Comparison of ENCODE assay signal across 10 cellular contexts in genomic region chr17:67243284-67243683, GRCh38. TPM values are rescaled to one million over a fixed set of nuclear protein-coding genes. Genes with fewer than 3 reads are reported as not detected.
A peak's percentile ranks its signal among the peaks of the same experiment; 100 is the strongest.
DNase-seq lines count a peak whose midpoint lies in the region; ATAC-seq and TF ChIP-seq lines count a peak whose summit lies in the region.
"Had no signal": no experiment of that assay in that cellular context is flagged by ENCODE, and none has a peak within 500 bp of the region (broad histone marks: within the 10 kb centered on the region; RNA-seq: fewer than 3 reads in every experiment).

No MANE protein-coding gene starts in this region.

- peaks cover 8% of the 10 kb centered on the region for H3K36me3 ChIP-seq in GM23248 (ENCODE audit: low read depth)
- peaks cover 32% of the 10 kb centered on the region for H3K36me3 ChIP-seq in OCI-LY7 (ENCODE audit: insufficient read depth, low read length)
- H3K36me3 ChIP-seq in endodermal cell (ENCODE audit: control insufficient read depth, insufficient read depth, low read length) = peaks cover 33% of the 10 kb centered on the region

- peaks cover 4% of the 10 kb centered on the region; the same call in 1 of the 2 replicates for H4K20me1 ChIP-seq in GM23248 (ENCODE audit: insufficient read depth)
- H4K20me1 ChIP-seq in OCI-LY7 (ENCODE audit: insufficient read depth, low read length) = peaks cover 21% of the 10 kb centered on the region

- H2AFZ ChIP-seq in GM23248 = no peak overlapping the region
- no peak overlapping the region for H2AFZ ChIP-seq in OCI-LY7 (ENCODE audit: low read length)

- TF ChIP-seq CTCF in OCI-LY7 (conservative IDR thresholded peaks at IDR 0.05; ENCODE audit: low read length) = no peak
- TF ChIP-seq CTCF in endodermal cell (conservative IDR thresholded peaks at IDR 0.05) = no peak
- TF ChIP-seq CTCF in osteocyte (IDR thresholded peaks at IDR 0.05) = no peak

- H3K4me3 ChIP-seq in GM23248 (peak overlapping the region; percentile 79), OCI-LY7 (ENCODE audit: low read depth, low read length, poor library complexity, severe bottlenecking) (peak overlapping the region; percentile 79), endodermal cell (ENCODE audit: low read length) (peak overlapping the region; percentile 92)

- H3K27ac ChIP-seq in GM23248 = no peak overlapping the region
- H3K27ac ChIP-seq in OCI-LY7 (ENCODE audit: low read depth, low read length, poor library complexity, severe bottlenecking) = no peak overlapping the region
- no peak overlapping the region for H3K27ac ChIP-seq in endodermal cell (ENCODE audit: low read depth, low read length)

- H3K27me3 Mint-ChIP-seq in endodermal cell (ENCODE audit: insufficient read depth) = no peaks in the 10 kb centered on the region
- H3K27me3 Mint-ChIP-seq in osteocyte (ENCODE audit: unreplicated experiment) = no peaks in the 10 kb centered on the region

- peak overlapping the region; percentile 87 for H3K4me3 Mint-ChIP-seq in endodermal cell
- H3K4me3 Mint-ChIP-seq in osteocyte (ENCODE audit: unreplicated experiment) = peak overlapping the region; percentile 90

- in situ Hi-C loops in GM23248 (cut with MboI) = no loop called here

- 76 to 83% methylated on average over 5 of the region's 5 CpGs for WGBS in GM23248 (ENCODE audit: low coverage in 1 of 2, low lambda C conversion rate in 2 of 2, missing lambda C conversion rate in 2 of 2), 2 experiments
- WGBS in endodermal cell (ENCODE audit: insufficient coverage in 1 of 2, insufficient read length in 1 of 2), 2 experiments = 89 to 93% methylated on average over 3 to 5 of the region's 5 CpGs

- peaks cover 39% of the 10 kb centered on the region for H3K36me3 Mint-ChIP-seq in endodermal cell (ENCODE audit: low read depth)
- peaks cover 7% of the 10 kb centered on the region for H3K36me3 Mint-ChIP-seq in osteocyte (ENCODE audit: unreplicated experiment)

- CTCF ChIA-PET in OCI-LY7 (lab: Charles Lee; ENCODE audit: unreplicated experiment) = no interaction called here

- intact Hi-C loops in OCI-LY7 (cut with micrococcal nuclease; ENCODE audit: unreplicated experiment) = no loop called here

- H3K79me2 ChIP-seq in GM23248 (ENCODE audit: insufficient read depth) (peaks cover 65% of the 10 kb centered on the region), OCI-LY7 (ENCODE audit: insufficient read depth, low read depth, low read length) (peaks cover 42% of the 10 kb centered on the region)

- H3K9me3 Mint-ChIP-seq in endodermal cell (no peaks in the 10 kb centered on the region), osteocyte (ENCODE audit: unreplicated experiment) (no peaks in the 10 kb centered on the region)

- DNase-seq in GM23248 (no peak), OCI-LY7 (ENCODE audit: low spot score) (no peak), endodermal cell (no peak), osteocyte (ENCODE audit: extremely low spot score, unreplicated experiment) (no peak), NCI-H2171 (lab: John Stamatoyannopoulos, UW) (no peak)
- DNase-seq: NCI-H146, T-helper 9 cell had no signal

- H3K4me2 ChIP-seq in GM23248 (ENCODE audit: unreplicated experiment) (peak overlapping the region; percentile 80), OCI-LY7 (ENCODE audit: low read length) (peak overlapping the region; percentile 97)

- POLR2A ChIA-PET in OCI-LY7 (lab: Charles Lee) = no interaction called here

- H3K9me3 ChIP-seq in GM23248 (ENCODE audit: low read depth) (no peaks in the 10 kb centered on the region), OCI-LY7 (ENCODE audit: low read length) (no peaks in the 10 kb centered on the region), endodermal cell (ENCODE audit: control insufficient read depth, low read length) (no peaks in the 10 kb centered on the region)

- H3K27ac Mint-ChIP-seq in endodermal cell (no peak overlapping the region), osteocyte (ENCODE audit: unreplicated experiment) (peak overlapping the region; percentile 70)

- BruUV-seq in OCI-LY7 (replicated peaks; lab: Mats Ljungman, UMichigan) = no TSS peak

- H3K4me1 ChIP-seq in GM23248 (ENCODE audit: insufficient read depth) = peaks cover 45% of the 10 kb centered on the region
- peaks cover 26% of the 10 kb centered on the region for H3K4me1 ChIP-seq in OCI-LY7 (ENCODE audit: insufficient read depth, low read length, poor library complexity, severe bottlenecking)
- peaks cover 3% of the 10 kb centered on the region for H3K4me1 ChIP-seq in endodermal cell (ENCODE audit: control insufficient read depth, insufficient read depth, low read length)

- H3K9ac ChIP-seq in GM23248 = peak overlapping the region; percentile 86
- H3K9ac ChIP-seq in endodermal cell (ENCODE audit: extremely low read depth, low read length, poor library complexity, severe bottlenecking) = peak overlapping the region; percentile 98

- H3K4me1 Mint-ChIP-seq in endodermal cell = peaks cover 44% of the 10 kb centered on the region
- H3K4me1 Mint-ChIP-seq in osteocyte (ENCODE audit: unreplicated experiment) = peaks cover 48% of the 10 kb centered on the region

- H3K9me2 ChIP-seq in GM23248 (ENCODE audit: insufficient read depth) = no peaks in the 10 kb centered on the region
- no peaks in the 10 kb centered on the region for H3K9me2 ChIP-seq in OCI-LY7 (ENCODE audit: insufficient read depth, low read length)

- H3K27me3 ChIP-seq in GM23248 (replicated peaks; ENCODE audit: insufficient read depth) (no peaks in the 10 kb centered on the region), endodermal cell (ENCODE audit: control insufficient read depth, insufficient read depth, low read length, poor library complexity, severe bottlenecking) (no peaks in the 10 kb centered on the region)

- no peak for ATAC-seq in HG03039 (IDR thresholded peaks at IDR 0.05; ENCODE audit: unreplicated experiment)
- no peak for ATAC-seq in HG03521 (IDR thresholded peaks at IDR 0.05; ENCODE audit: unreplicated experiment)
- ATAC-seq: left lobe of liver had no signal

- H3F3A ChIP-seq in GM23248 (ENCODE audit: insufficient read depth) = peaks cover 38% of the 10 kb centered on the region

RNA-seq across cellular contexts. Expression of gene HELZ, which starts 1.7 kb away (rescaled TPM):
- total RNA-seq in GM23248 (2014; rRNA removed; shearing (Covaris generic)) = 23.9 and 31.0 TPM in 2 replicates
- polyA plus RNA-seq in GM23248 (2016; fragmentation: Nextera tagmentation; extraction: Ambion mirVana) = 23.2 and 25.4 TPM in 2 replicates
- total RNA-seq in OCI-LY7 (2014; rRNA removed; shearing (Covaris generic)) = 28.1 and 33.9 TPM in 2 replicates
- total RNA-seq in OCI-LY7 (2022) (56.8 and 58.9 TPM in 2 replicates), endodermal cell (10 to 100 TPM; 51.4 to 74.7 TPM), osteocyte (63.5 and 70.5 TPM in 2 replicates)
- polyA plus RNA-seq in endodermal cell (2013, experiment 1 of 2) = 12.3 TPM
- 13.7 TPM for polyA plus RNA-seq in endodermal cell (2013, experiment 2 of 2)
